11 cellular contexts compared by ENCODE assay signal in the genomic region with DNA sequence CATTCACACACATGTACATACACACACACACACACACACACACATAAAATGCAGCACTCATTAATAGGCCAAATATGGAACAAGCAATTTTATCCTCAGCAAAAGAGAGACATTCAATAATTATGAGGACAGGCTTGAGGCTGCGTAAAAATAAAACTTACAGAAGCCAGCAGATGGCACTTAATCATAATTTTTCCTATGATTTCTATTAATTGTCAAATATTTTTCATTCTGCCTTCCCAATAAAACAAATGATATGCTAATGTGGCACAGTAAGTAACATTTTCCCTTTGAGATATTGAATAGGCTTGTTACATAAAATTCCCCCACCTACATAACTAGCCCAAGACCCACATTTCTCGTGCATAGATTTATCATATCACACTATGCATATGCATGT. TPM values are rescaled to one million over a fixed set of nuclear protein-coding genes. Genes with fewer than 3 reads are reported as not detected.
A peak's percentile ranks its signal among the peaks of the same experiment; 100 is the strongest.
DNase-seq lines count a peak whose midpoint lies in the region; ATAC-seq, FAIRE-seq and TF ChIP-seq lines count a peak whose summit lies in the region.
"Had no signal": no experiment of that assay in that cellular context is flagged by ENCODE, and none has a peak within 500 bp of the region (broad histone marks: within the 10 kb centered on the region; RNA-seq: fewer than 3 reads in every experiment).

No MANE protein-coding gene starts in this region.

- H3K4me2 ChIP-seq in endothelial cell of umbilical vein (ENCODE audit: insufficient read depth, low read length) (peak overlapping the region; percentile 67), osteoblast (ENCODE audit: insufficient read depth, low read length) (no peak overlapping the region)

- H3K27me3 ChIP-seq in RWPE2 (ENCODE audit: insufficient read depth, poor library complexity, severe bottlenecking), result no peaks in the 10 kb centered on the region
- no peaks in the 10 kb centered on the region for H3K27me3 ChIP-seq in endothelial cell of umbilical vein (ENCODE audit: control insufficient read depth in 2 of 2, insufficient read depth in 2 of 2, low read length in 2 of 2)
- H3K27me3 ChIP-seq in osteoblast (ENCODE audit: insufficient read depth, low read length), result no peaks in the 10 kb centered on the region

- no TSS peak for BruUV-seq in endothelial cell of umbilical vein (replicated peaks; lab: Mats Ljungman, UMichigan)

- peak overlapping the region; percentile 35 for H3K9ac ChIP-seq in endothelial cell of umbilical vein (replicated peaks; ENCODE audit: extremely low read depth, insufficient read depth, low read length)

- ATAC-seq in RWPE2 (ENCODE audit: low read depth) (no peak), GM18511 (IDR thresholded peaks at IDR 0.05; ENCODE audit: unreplicated experiment) (no peak), HG03135 (IDR thresholded peaks at IDR 0.05; ENCODE audit: unreplicated experiment) (no peak)

- POLR2A ChIA-PET in endothelial cell of umbilical vein (lab: Charles Lee), result no interaction called here

- dilution Hi-C loops in endothelial cell of umbilical vein (cut with MboI; ENCODE audit: extremely low pct_ligation_motif_present, low sequenced_read_pairs), result no loop called here

- TF ChIP-seq CTCF in RWPE2 (IDR thresholded peaks at IDR 0.05; ENCODE audit: poor library complexity, severe bottlenecking) (peak; percentile 40), endothelial cell of umbilical vein (IDR thresholded peaks at IDR 0.05; ENCODE audit: extremely low read depth in 1 of 2, insufficient read depth in 1 of 2, low read depth in 1 of 2, low read length in 2 of 2) (no peak), osteoblast (IDR thresholded peaks at IDR 0.05; ENCODE audit: extremely low read depth, low read depth, low read length) (no peak)

- H3K9me1 ChIP-seq in endothelial cell of umbilical vein (replicated peaks; ENCODE audit: control insufficient read depth, extremely low read depth, insufficient read depth, low read length), result no peaks in the 10 kb centered on the region

- H3K79me2 ChIP-seq in endothelial cell of umbilical vein (ENCODE audit: control insufficient read depth, insufficient read depth, low read length) (no peaks in the 10 kb centered on the region), osteoblast (ENCODE audit: insufficient read depth, low read length) (no peaks in the 10 kb centered on the region)

- TF ChIP-seq POLR2A in endothelial cell of umbilical vein (IDR thresholded peaks at IDR 0.05; ENCODE audit: low read depth, low read length), result no peak

- H3K4me3 ChIP-seq in RWPE2 (ENCODE audit: severe bottlenecking) (no peak overlapping the region), endothelial cell of umbilical vein (replicated peaks in 1 of 3; ENCODE audit: insufficient read depth in 1 of 3, low read depth in 1 of 3, low read length in 3 of 3) (no peak overlapping the region), osteoblast (ENCODE audit: insufficient read depth, low read length) (no peak overlapping the region)

- H3K36me3 ChIP-seq in RWPE2 (ENCODE audit: low read depth) (no peaks in the 10 kb centered on the region), endothelial cell of umbilical vein (ENCODE audit: control insufficient read depth in 2 of 2, extremely low read depth in 1 of 2, insufficient read depth in 2 of 2, low read length in 2 of 2) (no peaks in the 10 kb centered on the region), osteoblast (ENCODE audit: insufficient read depth, low read length) (no peaks in the 10 kb centered on the region)

- CTCF ChIA-PET in endothelial cell of umbilical vein (lab: Charles Lee), result interaction anchor here (1.0 to 1.5 kb wide), 10 partner anchors 12 to 274 kb away, joined by 3 to 12 read pairs (median 6); no protein-coding TSS in a partner anchor

- DNase-seq in DMS79 treated with DMSO at 0.1 percent for 48 hours (lab: John Stamatoyannopoulos, UW) (peak; percentile 6), DMS79 (lab: John Stamatoyannopoulos, UW) (no peak), RWPE2 (ENCODE audit: low spot score) (no peak), endothelial cell of umbilical vein (ENCODE audit: low read depth, low spot score) (no peak), osteoblast (ENCODE audit: insufficient read length, low spot score, missing footprints) (no peak), NCI-H1930 (lab: John Stamatoyannopoulos, UW) (no peak)
- DNase-seq: activated CD4-positive, alpha-beta T cell treated with anti-CD3 and anti-CD28 coated beads, Interleukin-2, amount 50 U/mL, for 1 hour; erythroblast had no signal

- FAIRE-seq in endothelial cell of umbilical vein (lab: Jason Lieb, UNC), result peak; percentile 75

- H3K27ac ChIP-seq in RWPE2 (ENCODE audit: poor library complexity, severe bottlenecking), result peak overlapping the region; percentile 51
- peak overlapping the region; percentile 72 for H3K27ac ChIP-seq in endothelial cell of umbilical vein (ENCODE audit: insufficient read depth, low read depth, low read length)
- H3K27ac ChIP-seq in osteoblast (ENCODE audit: low read depth, low read length), result peak overlapping the region; percentile 47
- H3K27ac ChIP-seq: 22Rv1 had no signal

- peaks cover 20% of the 10 kb centered on the region for H3K4me1 ChIP-seq in RWPE2 (ENCODE audit: insufficient read depth, poor library complexity, severe bottlenecking)
- H3K4me1 ChIP-seq in endothelial cell of umbilical vein (ENCODE audit: control insufficient read depth, extremely low read depth, insufficient read depth, low read length), result peaks cover 30% of the 10 kb centered on the region
- peaks cover 32% of the 10 kb centered on the region for H3K4me1 ChIP-seq in osteoblast (ENCODE audit: insufficient read depth, low read length)

- no peaks in the 10 kb centered on the region for H4K20me1 ChIP-seq in endothelial cell of umbilical vein (replicated peaks; ENCODE audit: control insufficient read depth, extremely low read depth, insufficient read depth, low read length)
- no peaks in the 10 kb centered on the region for H4K20me1 ChIP-seq in osteoblast (ENCODE audit: insufficient read depth, low read length)

- H2AFZ ChIP-seq in endothelial cell of umbilical vein (ENCODE audit: low read depth, low read length), result peak overlapping the region; percentile 64
- H2AFZ ChIP-seq in osteoblast (ENCODE audit: low read length), result no peak overlapping the region

- H3K9me3 ChIP-seq in RWPE2 (ENCODE audit: severe bottlenecking), result no peaks in the 10 kb centered on the region
- H3K9me3 ChIP-seq in endothelial cell of umbilical vein (replicated peaks; ENCODE audit: control insufficient read depth, insufficient read depth, low read length), result no peaks in the 10 kb centered on the region
- H3K9me3 ChIP-seq in osteoblast (ENCODE audit: low read depth, low read length), result no peaks in the 10 kb centered on the region

- intact Hi-C loops in endothelial cell of umbilical vein (cut with micrococcal nuclease), result loop anchor here (1.0 to 10.0 kb wide), 2 partner anchors 201 to 279 kb away; partner anchors contain the start of gene CD58

TF ChIP-seq in endothelial cell of umbilical vein, 7 proteins besides CTCF, POLR2A, EP300 and RAD21:
- no peak for TF ChIP-seq FOS (IDR thresholded peaks at IDR 0.05; ENCODE audit: borderline replicate concordance, insufficient read depth, low read length)
- no peak for TF ChIP-seq POLR2AphosphoS5 (IDR thresholded peaks at IDR 0.05; ENCODE audit: insufficient read depth, low read depth, low read length)
- TF ChIP-seq GATA2 (IDR thresholded peaks at IDR 0.05; ENCODE audit: insufficient read depth, insufficient read length, low read depth, low read length), result no peak
- TF ChIP-seq EZH2 (IDR thresholded peaks at IDR 0.05; ENCODE audit: borderline replicate concordance, low read depth, low read length, severe bottlenecking), result no peak
- TF ChIP-seq, protein P1, sequence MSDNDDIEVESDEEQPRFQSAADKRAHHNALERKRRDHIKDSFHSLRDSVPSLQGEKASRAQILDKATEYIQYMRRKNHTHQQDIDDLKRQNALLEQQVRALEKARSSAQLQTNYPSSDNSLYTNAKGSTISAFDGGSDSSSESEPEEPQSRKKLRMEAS (IDR thresholded peaks at IDR 0.05; ENCODE audit: insufficient read depth, insufficient read length), result no peak
- TF ChIP-seq MYC (IDR thresholded peaks at IDR 0.05; ENCODE audit: low read depth, low read length), result no peak
- no peak for TF ChIP-seq JUN (IDR thresholded peaks at IDR 0.05; ENCODE audit: borderline replicate concordance, insufficient read depth, insufficient read length, low read depth)

RNA-seq across cellular contexts. Expression of gene PTGFRN, which starts 55.4 kb away (rescaled TPM):
- total RNA-seq in endothelial cell of umbilical vein (60.7 and 71.6 TPM in 2 replicates), osteoblast (40.2 and 52.7 TPM in 2 replicates)
- polyA plus RNA-seq in endothelial cell of umbilical vein, result 30.6 and 39.6 TPM in 2 replicates
- 50.0 and 51.8 TPM in 2 replicates for polyA plus RNA-seq in endothelial cell of umbilical vein (2011; cell fraction: cytosol; rRNA removed)
- 30.1 and 35.3 TPM in 2 replicates for polyA plus RNA-seq in endothelial cell of umbilical vein (2011; cell fraction: nucleus; rRNA removed)
- 65.1 and 90.3 TPM in 2 replicates for polyA plus RNA-seq in endothelial cell of umbilical vein (2012)
- 88.1 and 118 TPM in 2 replicates for polyA minus RNA-seq in endothelial cell of umbilical vein
- 12.9 TPM for polyA minus RNA-seq in endothelial cell of umbilical vein (2011; cell fraction: cytosol; rRNA and poly(A)+ RNA removed)
- 25.9 and 39.5 TPM in 2 replicates for polyA minus RNA-seq in endothelial cell of umbilical vein (2011; cell fraction: nucleus; rRNA and poly(A)+ RNA removed)
